ENCODE assay signal across 10 cellular contexts in the genomic region with DNA sequence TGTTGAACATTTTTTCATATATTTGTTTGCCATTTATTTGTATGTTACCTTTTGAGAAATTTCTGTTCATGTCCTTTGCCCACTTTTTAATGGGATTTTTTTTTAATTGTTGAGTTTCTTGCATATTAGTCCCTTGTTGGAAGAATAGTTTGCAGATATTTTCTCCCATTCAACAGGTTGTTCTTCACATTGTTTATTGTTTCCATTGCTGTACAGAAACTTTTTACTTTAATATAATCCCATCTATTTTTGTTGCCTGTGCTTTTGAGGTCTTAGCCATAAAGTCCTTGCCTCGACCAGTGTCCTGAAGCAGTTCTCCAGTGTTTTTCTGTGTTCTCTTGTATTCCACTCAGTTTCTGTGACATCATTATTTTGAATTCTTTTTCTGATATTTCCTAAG.
"Had no signal": no experiment of that assay in that cellular context is flagged by ENCODE, and none has a peak within 500 bp of the region (broad histone marks: within the 10 kb centered on the region; RNA-seq: fewer than 3 reads in every experiment).

No MANE protein-coding gene starts in this region.

- DNase-seq: activated CD4-positive, alpha-beta T cell treated with anti-CD3 and anti-CD28 coated beads for 1 hour; activated naive CD4-positive, alpha-beta T cell treated with anti-CD3 and anti-CD28 coated beads, Interleukin-2, amount 50 U/mL, for 16 hours; aorta; lower lobe of right lung; midbrain; posterior cingulate gyrus; SHP77 treated with DMSO at 0.1 percent for 48 hours; T-helper 9 cell; transverse colon had no signal

- ATAC-seq: esophagus mucosa had no signal
